In genomic region chr5:126015244-126016054, GRCh38 we compare ENCODE assay signal across 13 cellular contexts.
DNase-seq lines count a peak whose midpoint lies in the region; ATAC-seq, FAIRE-seq and TF ChIP-seq lines count a peak whose summit lies in the region.
"Had no signal": no experiment of that assay in that cellular context is flagged by ENCODE, and none has a peak within 500 bp of the region (broad histone marks: within the 10 kb centered on the region; RNA-seq: fewer than 3 reads in every experiment).

No MANE protein-coding gene starts in this region.

- peaks cover 3% of the 10 kb centered on the region for H3K9me3 Mint-ChIP-seq in T-helper 2 cell treated with Interferon-gamma antibody and Interleukin-4, amounts not matched to agents 5 μg/mL and 100 μg/mL, for 36 hours

- DNase-seq in Right ventricle myocardium superior (no peak), cardiac septum (ENCODE audit: low spot score) (no peak), astrocyte of the spinal cord (ENCODE audit: low read depth, low spot score) (peak; percentile 84), kidney (no peak), uterus (no peak), HPDE6-E6E7 (ENCODE audit: extremely low spot score) (no peak)
- DNase-seq in T-helper 2 cell treated with Interferon-gamma antibody and Interleukin-4, amounts not matched to agents 5 μg/mL and 100 μg/mL, for 36 hours (ENCODE audit: low spot score) = no peak
- DNase-seq: effector memory CD4-positive, alpha-beta T cell had no signal

- H3K36me3 ChIP-seq in kidney (ENCODE audit: control insufficient read depth in 1 of 2, insufficient read depth in 2 of 2, low read length in 2 of 2) (no peaks in the 10 kb centered on the region), uterus (no peaks in the 10 kb centered on the region)
- H3K36me3 ChIP-seq: BLaER1, SJSA1 had no signal

- H3K27ac ChIP-seq in kidney (ENCODE audit: low read depth in 2 of 2, low read length in 2 of 2) (no peak overlapping the region), uterus (peak overlapping the region; percentile 41 to 50)
- H3K27ac ChIP-seq: BLaER1, SJSA1 had no signal

- no peak overlapping the region for H3K27ac Mint-ChIP-seq in T-helper 2 cell treated with Interferon-gamma antibody and Interleukin-4, amounts not matched to agents 5 μg/mL and 100 μg/mL, for 36 hours

- H3K27me3 ChIP-seq in uterus = no peaks in the 10 kb centered on the region
- H3K27me3 ChIP-seq: BLaER1, SJSA1 had no signal

- ATAC-seq in Right ventricle myocardium superior (ENCODE audit: poor library complexity) (peak; percentile 71), HG03196 (IDR thresholded peaks at IDR 0.05; ENCODE audit: unreplicated experiment) (no peak)

- TF ChIP-seq POLR2A in uterus (IDR thresholded peaks at IDR 0.05) = no peak

- FAIRE-seq in kidney (lab: Jason Lieb, UNC) = no peak
- FAIRE-seq: GM12891 had no signal

- H3K4me3 ChIP-seq in astrocyte of the spinal cord (ENCODE audit: low read depth, low read length) (no peak overlapping the region), kidney (ENCODE audit: low read length in 2 of 2) (peak overlapping the region; percentile 1 to 33), uterus (no peak overlapping the region)
- H3K4me3 ChIP-seq: BLaER1, lung, SJSA1 had no signal

- no peak overlapping the region for H3K9ac ChIP-seq in kidney (ENCODE audit: low read length in 2 of 2)
- H3K9ac ChIP-seq: BLaER1 had no signal

- no peak for TF ChIP-seq CTCF in astrocyte of the spinal cord (IDR thresholded peaks at IDR 0.05; ENCODE audit: low read depth, low read length)
- TF ChIP-seq CTCF in kidney (IDR thresholded peaks at IDR 0.05; ENCODE audit: borderline replicate concordance, extremely low read depth, insufficient read depth) = no peak
- no peak for TF ChIP-seq CTCF in uterus (IDR thresholded peaks at IDR 0.05)

- no peaks in the 10 kb centered on the region for H3K36me3 Mint-ChIP-seq in T-helper 2 cell treated with Interferon-gamma antibody and Interleukin-4, amounts not matched to agents 5 μg/mL and 100 μg/mL, for 36 hours (ENCODE audit: low read depth)

- no peak overlapping the region for H3K4me3 Mint-ChIP-seq in T-helper 2 cell treated with Interferon-gamma antibody and Interleukin-4, amounts not matched to agents 5 μg/mL and 100 μg/mL, for 36 hours

- H3K4me1 ChIP-seq in kidney (ENCODE audit: control insufficient read depth in 1 of 2, insufficient read depth in 1 of 2, low read depth in 1 of 2, low read length in 2 of 2) (peaks cover 0 to 3% of the 10 kb centered on the region in 2 donors), uterus (peaks cover 0 to 5% of the 10 kb centered on the region in 2 donors)

- intact Hi-C loops in Right ventricle myocardium superior (cut with DNase I) = no loop called here
- intact Hi-C loops in cardiac septum (cut with DNase I) = no loop called here
- intact Hi-C loops in kidney (cut with DNase I) = no loop called here
- intact Hi-C loops in uterus (cut with DNase I; ENCODE audit: low total_unique reads) = no loop called here

- no peaks in the 10 kb centered on the region for H3K27me3 Mint-ChIP-seq in T-helper 2 cell treated with Interferon-gamma antibody and Interleukin-4, amounts not matched to agents 5 μg/mL and 100 μg/mL, for 36 hours (ENCODE audit: low read depth)

- in situ Hi-C loops in astrocyte of the spinal cord (cut with HindIII; ENCODE audit: low sequenced_read_pairs) = no loop called here

- H3K9me3 ChIP-seq in kidney (ENCODE audit: control insufficient read depth in 1 of 2, low read length in 2 of 2) = no peaks in the 10 kb centered on the region
- no peaks in the 10 kb centered on the region for H3K9me3 ChIP-seq in uterus
- H3K9me3 ChIP-seq: BLaER1, SJSA1 had no signal

- H3K4me1 Mint-ChIP-seq in T-helper 2 cell treated with Interferon-gamma antibody and Interleukin-4, amounts not matched to agents 5 μg/mL and 100 μg/mL, for 36 hours (ENCODE audit: low read depth) = no peaks in the 10 kb centered on the region

Comparison
In these comparisons a context has a peak if more than half of its experiments do, and no peak if none do; other contexts are left out.
1. H3K4me3 ChIP-seq: peak in kidney (2 of 2); none in astrocyte of the spinal cord (single experiment) and uterus (0 of 2).
2. H3K27ac ChIP-seq: peak in uterus (2 of 2); none in kidney (0 of 2).